ENCODE assay signal across 21 cellular contexts in genomic region chr5:79257314-79257713, GRCh38.
"Had no signal": no experiment of that assay in that cellular context is flagged by ENCODE, and none has a peak within 500 bp of the region (broad histone marks: within the 10 kb centered on the region; RNA-seq: fewer than 3 reads in every experiment).

No MANE protein-coding gene starts in this region.

- H3K4me2 ChIP-seq: SK-N-SH had no signal

- H3K9ac ChIP-seq: SK-N-SH had no signal

- H3K9me3 ChIP-seq: SK-N-SH had no signal

- DNase-seq: Kasumi-1, KG1, MM.1S, NCI-H1092 treated with DMSO at 0.1 percent for 48 hours, NCI-H1436, NCI-H187, NCI-H2081 treated with DMSO at 0.1 percent for 48 hours, NCI-H2171, NCI-H226, NCI-H446, NCI-H510A, NCI-H524 treated with DMSO at 0.1 percent for 48 hours, NCI-H69, NCI-H774, SHP77, SK-N-SH, SW 1271, T-cell had no signal

- ATAC-seq: Panc1, PC-3, T-cell had no signal

- H3K27ac ChIP-seq: RWPE1 had no signal
